In the genomic region with DNA sequence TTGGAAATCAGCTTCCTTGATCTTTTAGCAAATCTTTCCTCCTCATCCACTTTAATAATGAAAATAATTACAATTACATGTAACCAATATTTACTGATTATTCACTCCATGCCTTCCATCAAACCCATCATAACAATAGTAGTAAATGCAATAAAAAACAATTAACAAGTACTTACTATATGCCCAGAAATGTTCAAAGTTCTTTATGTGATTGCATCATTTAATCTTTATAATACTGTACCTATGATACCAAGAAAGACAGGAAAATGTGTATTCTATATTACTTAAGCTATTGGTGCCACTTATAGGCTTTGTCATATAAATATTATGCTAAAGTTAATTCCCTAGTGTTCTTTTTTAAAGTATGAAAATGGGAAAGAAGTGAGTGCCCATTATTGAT, we compare ENCODE assay signal across 31 cellular contexts.
DNase-seq lines count a peak whose midpoint lies in the region; ATAC-seq, FAIRE-seq and TF ChIP-seq lines count a peak whose summit lies in the region.
"Had no signal": no experiment of that assay in that cellular context is flagged by ENCODE, and none has a peak within 500 bp of the region (broad histone marks: within the 10 kb centered on the region; RNA-seq: fewer than 3 reads in every experiment).

No MANE protein-coding gene starts in this region.

- TF ChIP-seq EP300 in HepG2 (IDR thresholded peaks at IDR 0.05; ENCODE audit: low read depth in 2 of 2, low read length in 2 of 2) = no peak
- TF ChIP-seq EP300 in HepG2 (CRISPR knock-in tag; IDR thresholded peaks at IDR 0.05; ENCODE audit: borderline replicate concordance) = no peak

- FAIRE-seq in HepG2 (lab: Jason Lieb, UNC) = no peak
- FAIRE-seq in TTC549 (lab: Jason Lieb, UNC) = peak; percentile 32
- peak; percentile 10 for FAIRE-seq in small intestine (lab: Jason Lieb, UNC)
- FAIRE-seq: A204.1, A549, D721Med had no signal

- no peaks in the 10 kb centered on the region for H3K36me3 ChIP-seq in HepG2 (replicated peaks in 1 of 2; ENCODE audit: control insufficient read depth in 1 of 2, insufficient read depth in 2 of 2, low read length in 2 of 2)
- H3K36me3 ChIP-seq in right lobe of liver = no peaks in the 10 kb centered on the region
- H3K36me3 ChIP-seq in small intestine (ENCODE audit: control insufficient read depth in 2 of 2, insufficient read depth in 2 of 2, low read length in 2 of 2) = no peaks in the 10 kb centered on the region
- no peaks in the 10 kb centered on the region for H3K36me3 ChIP-seq in GM23248 (ENCODE audit: low read depth)
- H3K36me3 ChIP-seq: BE2C; BLaER1; BLaER1 treated with 17β-estradiol and CSF1 and Interleukin-3, amounts not matched to agents 10 nM and 100 nM had no signal

- no peaks in the 10 kb centered on the region for H3K9me3 Mint-ChIP-seq in central memory CD8-positive, alpha-beta T cell
- H3K9me3 Mint-ChIP-seq: CD4-positive, alpha-beta T cell; CD8-positive, alpha-beta T cell had no signal

- no peak overlapping the region for H3K4me3 Mint-ChIP-seq in central memory CD8-positive, alpha-beta T cell
- H3K4me3 Mint-ChIP-seq: B cell; CD14-positive monocyte; CD4-positive, alpha-beta memory T cell; CD4-positive, alpha-beta T cell; CD4-positive, CD25-positive, alpha-beta regulatory T cell; CD8-positive, alpha-beta memory T cell; CD8-positive, alpha-beta T cell had no signal

- POLR2A ChIA-PET in HepG2 (lab: Yijun Ruan, JAX) = no interaction called here

- no peaks in the 10 kb centered on the region for H4K20me1 ChIP-seq in HepG2 (ENCODE audit: insufficient read depth, low read length)
- H4K20me1 ChIP-seq in GM23248 (ENCODE audit: insufficient read depth) = no peaks in the 10 kb centered on the region
- H4K20me1 ChIP-seq: BLaER1; BLaER1 treated with 17β-estradiol and CSF1 and Interleukin-3, amounts not matched to agents 10 nM and 100 nM had no signal

- peaks cover 7% of the 10 kb centered on the region for H3K4me1 Mint-ChIP-seq in central memory CD8-positive, alpha-beta T cell

- peaks cover 0 to 9% of the 10 kb centered on the region in 2 experiments; a peak in 3 of 5 replicates for H3K27me3 ChIP-seq in HepG2 (ENCODE audit: control insufficient read depth in 1 of 2, insufficient read depth in 2 of 2, low read length in 2 of 2)
- H3K27me3 ChIP-seq in right lobe of liver = no peaks in the 10 kb centered on the region
- no peaks in the 10 kb centered on the region for H3K27me3 ChIP-seq in small intestine (ENCODE audit: control insufficient read depth in 2 of 2, insufficient read depth in 2 of 2, low read length in 2 of 2)
- no peaks in the 10 kb centered on the region; the same call in 1 of the 2 replicates for H3K27me3 ChIP-seq in GM23248 (replicated peaks; ENCODE audit: insufficient read depth)

- no peak for TF ChIP-seq RAD21 in HepG2 (CRISPR knock-in tag; IDR thresholded peaks at IDR 0.05)

- in situ Hi-C loops in HepG2 (cut with HindIII; ENCODE audit: extremely low pct_ligation_motif_present, low pct_unique_long_range_greater_than_20kb) (no loop called here), GM23248 (cut with MboI) (no loop called here)

- intact Hi-C loops in HepG2 (cut with micrococcal nuclease; ENCODE audit: unreplicated experiment) (no loop called here), right lobe of liver (cut with DNase I) (no loop called here)

- CTCF ChIA-PET in HepG2 (lab: Yijun Ruan, JAX; ENCODE audit: low intra/inter-chr PET ratio, low total read pairs) = no interaction called here

- no peak overlapping the region for H3K4me2 ChIP-seq in HepG2 (ENCODE audit: low read depth, low read length)
- H3K4me2 ChIP-seq in GM23248 (ENCODE audit: unreplicated experiment) = no peak overlapping the region
- H3K4me2 ChIP-seq: A549; BLaER1; BLaER1 treated with 17β-estradiol and CSF1 and Interleukin-3, amounts not matched to agents 10 nM and 100 nM had no signal

- H3K9me2 ChIP-seq in GM23248 (ENCODE audit: insufficient read depth) = no peaks in the 10 kb centered on the region

- H2AFZ ChIP-seq in HepG2 (ENCODE audit: low read length) (no peak overlapping the region), GM23248 (no peak overlapping the region)

- peaks cover 56% of the 10 kb centered on the region for H3K27me3 Mint-ChIP-seq in central memory CD8-positive, alpha-beta T cell

- H3K4me3 ChIP-seq in HepG2 (replicated peaks in 1 of 3; ENCODE audit: insufficient read depth in 1 of 3, low read depth in 2 of 3, low read length in 3 of 3) = no peak overlapping the region
- no peak overlapping the region for H3K4me3 ChIP-seq in right lobe of liver
- no peak overlapping the region for H3K4me3 ChIP-seq in small intestine (ENCODE audit: low read depth in 1 of 2, low read length in 2 of 2)
- H3K4me3 ChIP-seq in GM23248 = no peak overlapping the region
- H3K4me3 ChIP-seq: A549; BLaER1; BLaER1 treated with 17β-estradiol and CSF1 and Interleukin-3, amounts not matched to agents 10 nM and 100 nM had no signal

- peak overlapping the region; percentile 22 for H3K27ac Mint-ChIP-seq in central memory CD8-positive, alpha-beta T cell (ENCODE audit: low read depth)
- H3K27ac Mint-ChIP-seq: B cell; CD14-positive monocyte; CD4-positive, alpha-beta memory T cell; CD4-positive, alpha-beta T cell; CD4-positive, CD25-positive, alpha-beta regulatory T cell; CD8-positive, alpha-beta memory T cell; CD8-positive, alpha-beta T cell had no signal

- peaks cover 7% of the 10 kb centered on the region for H3K36me3 Mint-ChIP-seq in central memory CD8-positive, alpha-beta T cell (ENCODE audit: insufficient read depth)
- H3K36me3 Mint-ChIP-seq: CD14-positive monocyte; CD4-positive, alpha-beta memory T cell; CD4-positive, CD25-positive, alpha-beta regulatory T cell had no signal

- H3K9ac ChIP-seq in HepG2 (ENCODE audit: insufficient read depth, low read depth, low read length) = no peak overlapping the region
- no peak overlapping the region for H3K9ac ChIP-seq in GM23248
- H3K9ac ChIP-seq: BLaER1; BLaER1 treated with 17β-estradiol and CSF1 and Interleukin-3, amounts not matched to agents 10 nM and 100 nM had no signal

- H3K9me3 ChIP-seq in HepG2 (ENCODE audit: low read length) (no peaks in the 10 kb centered on the region), right lobe of liver (no peaks in the 10 kb centered on the region), small intestine (ENCODE audit: control insufficient read depth, low read depth) (no peaks in the 10 kb centered on the region), GM23248 (ENCODE audit: low read depth) (no peaks in the 10 kb centered on the region)
- H3K9me3 ChIP-seq: A549, BE2C, BLaER1, Caco-2 had no signal

- TF ChIP-seq CTCF in HepG2 (CRISPR knock-in tag; IDR thresholded peaks at IDR 0.05) = no peak
- no peak for TF ChIP-seq CTCF in right lobe of liver (IDR thresholded peaks at IDR 0.05)

- H3K79me2 ChIP-seq in HepG2 (ENCODE audit: insufficient read depth, low read length) (no peaks in the 10 kb centered on the region), GM23248 (ENCODE audit: insufficient read depth) (no peaks in the 10 kb centered on the region)

- H3K4me1 ChIP-seq in HepG2 (ENCODE audit: insufficient read depth, low read length) (peaks cover 19% of the 10 kb centered on the region), right lobe of liver (peaks cover 0 to 9% (median 0%) of the 10 kb centered on the region in 4 donors), small intestine (ENCODE audit: control insufficient read depth in 2 of 2, insufficient read depth in 1 of 2, low read depth in 1 of 2, low read length in 1 of 2) (no peaks in the 10 kb centered on the region), GM23248 (ENCODE audit: insufficient read depth) (no peaks in the 10 kb centered on the region)
- H3K4me1 ChIP-seq: BE2C, BLaER1, Caco-2 had no signal

- H3F3A ChIP-seq in GM23248 (ENCODE audit: insufficient read depth) = no peaks in the 10 kb centered on the region

- TF ChIP-seq POLR2A in HepG2 (IDR thresholded peaks at IDR 0.05; ENCODE audit: insufficient read depth in 1 of 2, low read depth in 2 of 2, low read length in 2 of 2) (no peak), right lobe of liver (IDR thresholded peaks at IDR 0.05) (no peak)

- no peak for ATAC-seq in HepG2
- no peak for ATAC-seq in right lobe of liver
- no peak for ATAC-seq in central memory CD8-positive, alpha-beta T cell (replicated peaks; ENCODE audit: extremely low read depth, poor library complexity, severe bottlenecking)
- ATAC-seq: A549; CD8-positive, alpha-beta T cell had no signal

- H3K27ac ChIP-seq in HepG2 (ENCODE audit: extremely low read length, insufficient read depth, low read length) = no peak overlapping the region
- no peak overlapping the region for H3K27ac ChIP-seq in right lobe of liver
- no peak overlapping the region for H3K27ac ChIP-seq in small intestine (ENCODE audit: low read depth in 1 of 2, low read length in 1 of 2)
- no peak overlapping the region for H3K27ac ChIP-seq in GM23248
- H3K27ac ChIP-seq: 22Rv1; A549; BLaER1; BLaER1 treated with 17β-estradiol and CSF1 and Interleukin-3, amounts not matched to agents 10 nM and 100 nM; C4-2B had no signal

- BruUV-seq in HepG2 (replicated peaks; lab: Mats Ljungman, UMichigan) = no TSS peak

- DNase-seq in HepG2 (ENCODE audit: low spot score) (no peak), right lobe of liver (no peak), small intestine (no peak), NCI-H2107 treated with DMSO at 0.1 percent for 48 hours (lab: John Stamatoyannopoulos, UW; ENCODE audit: unreplicated experiment) (no peak), NCI-H524 (lab: John Stamatoyannopoulos, UW) (no peak), GM23248 (no peak)
- no peak for DNase-seq in central memory CD8-positive, alpha-beta T cell (ENCODE audit: low spot score in 2 of 2)
- DNase-seq: 8988T, BE2C, C1 segment of cervical spinal cord, COR-L47, DMS 273 treated with DMSO at 0.1 percent for 48 hours, DMS153, DMS79, DMS79 treated with DMSO at 0.1 percent for 48 hours had no signal

TF ChIP-seq in HepG2, 621 proteins besides CTCF, POLR2A, EP300 and RAD21:
- TF ChIP-seq ATF7 (IDR thresholded peaks at IDR 0.05) (peak; percentile 61; the same call in 1 of the 2 replicates), ATF7 (CRISPR knock-in tag; IDR thresholded peaks at IDR 0.05) (no peak), ZNF775 (CRISPR knock-in tag; IDR thresholded peaks at IDR 0.05; ENCODE audit: borderline replicate concordance) (no peak)
- TF ChIP-seq, protein P1, sequence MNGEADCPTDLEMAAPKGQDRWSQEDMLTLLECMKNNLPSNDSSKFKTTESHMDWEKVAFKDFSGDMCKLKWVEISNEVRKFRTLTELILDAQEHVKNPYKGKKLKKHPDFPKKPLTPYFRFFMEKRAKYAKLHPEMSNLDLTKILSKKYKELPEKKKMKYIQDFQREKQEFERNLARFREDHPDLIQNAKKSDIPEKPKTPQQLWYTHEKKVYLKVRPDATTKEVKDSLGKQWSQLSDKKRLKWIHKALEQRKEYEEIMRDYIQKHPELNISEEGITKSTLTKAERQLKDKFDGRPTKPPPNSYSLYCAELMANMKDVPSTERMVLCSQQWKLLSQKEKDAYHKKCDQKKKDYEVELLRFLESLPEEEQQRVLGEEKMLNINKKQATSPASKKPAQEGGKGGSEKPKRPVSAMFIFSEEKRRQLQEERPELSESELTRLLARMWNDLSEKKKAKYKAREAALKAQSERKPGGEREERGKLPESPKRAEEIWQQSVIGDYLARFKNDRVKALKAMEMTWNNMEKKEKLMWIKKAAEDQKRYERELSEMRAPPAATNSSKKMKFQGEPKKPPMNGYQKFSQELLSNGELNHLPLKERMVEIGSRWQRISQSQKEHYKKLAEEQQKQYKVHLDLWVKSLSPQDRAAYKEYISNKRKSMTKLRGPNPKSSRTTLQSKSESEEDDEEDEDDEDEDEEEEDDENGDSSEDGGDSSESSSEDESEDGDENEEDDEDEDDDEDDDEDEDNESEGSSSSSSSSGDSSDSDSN (CRISPR knock-in tag; IDR thresholded peaks at IDR 0.05) = no peak
